ENCODE assay signal across 8 cellular contexts in the genomic region with DNA sequence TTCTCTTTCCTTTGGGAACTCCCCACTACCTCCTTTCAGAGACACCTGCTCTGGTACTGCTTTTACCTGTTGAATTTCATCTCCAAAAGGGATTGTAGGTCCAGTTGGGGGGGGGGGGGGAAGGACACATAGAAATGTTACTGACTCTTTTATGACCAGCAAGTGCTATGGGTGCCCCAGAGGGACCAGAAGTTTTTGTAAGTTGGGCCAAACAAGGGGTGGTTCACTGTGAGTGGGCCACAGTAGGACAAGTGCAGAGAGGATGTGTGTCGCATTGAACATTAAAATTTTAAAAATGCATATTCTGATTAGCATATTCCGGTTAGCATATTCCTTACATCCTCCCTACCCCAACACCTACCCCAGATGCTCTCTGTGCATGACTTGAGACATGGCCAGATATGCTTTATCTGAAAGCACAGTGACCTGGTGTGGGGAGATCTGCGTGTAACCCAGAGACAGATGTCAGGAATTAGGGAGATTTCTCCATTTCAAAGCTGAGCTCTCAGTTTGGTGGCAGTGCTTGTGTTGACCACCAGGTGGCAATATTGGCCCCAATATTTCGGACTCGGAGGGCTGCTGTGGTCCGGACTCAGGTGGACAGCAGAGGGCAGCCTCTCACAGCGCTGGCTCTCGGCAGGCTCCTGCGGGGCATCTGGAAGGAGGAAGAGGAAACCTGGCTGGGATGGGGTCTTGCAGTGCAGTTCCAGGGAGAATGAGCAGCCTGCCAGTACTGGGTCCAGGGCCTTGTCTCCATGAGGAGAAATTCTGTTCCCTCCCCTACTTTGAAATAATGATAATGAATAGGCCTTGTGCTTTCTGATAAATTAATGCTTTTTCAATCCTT. TPM values are rescaled to one million over a fixed set of nuclear protein-coding genes. Genes with fewer than 3 reads are reported as not detected.
DNase-seq lines count a peak whose midpoint lies in the region; ATAC-seq and TF ChIP-seq lines count a peak whose summit lies in the region.

No MANE protein-coding gene starts in this region.

- peaks cover 5 to 36% (median 14%) of the 10 kb centered on the region in 4 donors for H3K4me1 ChIP-seq in upper lobe of left lung

- peak; percentile 63 for DNase-seq in GM04504 (ENCODE audit: low read depth)
- peak; percentile 81 for DNase-seq in NCI-H146 (lab: John Stamatoyannopoulos, UW)
- DNase-seq in SW 1271 (lab: John Stamatoyannopoulos, UW), result peak; percentile 64 to 79
- peak; percentile 81 for DNase-seq in activated naive CD8-positive, alpha-beta T cell treated with anti-CD3 and anti-CD28 coated beads for 36 hours
- DNase-seq in head of caudate nucleus, result peak; percentile 86 to 96 (median 91)
- peak; percentile 86 for DNase-seq in pons (ENCODE audit: low spot score)
- peak; percentile 89 to 96 for DNase-seq in upper lobe of left lung

- no peak for TF ChIP-seq EP300 in upper lobe of left lung (IDR thresholded peaks at IDR 0.05)

- H3K27me3 ChIP-seq in upper lobe of left lung, result no peaks in the 10 kb centered on the region

- no peak for TF ChIP-seq POLR2A in upper lobe of left lung (IDR thresholded peaks at IDR 0.05)

- no peaks in the 10 kb centered on the region for H3K27me3 Mint-ChIP-seq in activated naive CD8-positive, alpha-beta T cell treated with anti-CD3 and anti-CD28 coated beads for 36 hours

- peak; percentile 95 to 100 (median 100) for TF ChIP-seq CTCF in upper lobe of left lung (IDR thresholded peaks at IDR 0.05)

- H3K27ac ChIP-seq in upper lobe of left lung, result peak overlapping the region in 3 of 4 donors; percentile 44 to 77 (median 50)

- peaks cover 40% of the 10 kb centered on the region for H3K4me1 Mint-ChIP-seq in activated naive CD8-positive, alpha-beta T cell treated with anti-CD3 and anti-CD28 coated beads for 36 hours

- H3K4me3 Mint-ChIP-seq in activated naive CD8-positive, alpha-beta T cell treated with anti-CD3 and anti-CD28 coated beads for 36 hours, result peak overlapping the region; percentile 37

- H3K9me3 ChIP-seq in upper lobe of left lung, result no peaks in the 10 kb centered on the region

- H3K9me3 Mint-ChIP-seq in activated naive CD8-positive, alpha-beta T cell treated with anti-CD3 and anti-CD28 coated beads for 36 hours, result no peaks in the 10 kb centered on the region

- peak; percentile 70 for ATAC-seq in HG02642 (IDR thresholded peaks at IDR 0.05; ENCODE audit: poor library complexity, unreplicated experiment)
- peak; percentile 93 to 96 for ATAC-seq in upper lobe of left lung (ENCODE audit: low FRiP score in 2 of 2)

- 16 to 53% methylated on average over 3 to 9 of the region's 9 CpGs for WGBS in upper lobe of left lung, 2 donors

- H3K36me3 ChIP-seq in upper lobe of left lung, result no peaks in the 10 kb centered on the region

- H3K27ac Mint-ChIP-seq in activated naive CD8-positive, alpha-beta T cell treated with anti-CD3 and anti-CD28 coated beads for 36 hours, result peak overlapping the region; percentile 75

- H3K36me3 Mint-ChIP-seq in activated naive CD8-positive, alpha-beta T cell treated with anti-CD3 and anti-CD28 coated beads for 36 hours, result no peaks in the 10 kb centered on the region

- no peak overlapping the region for H3K4me3 ChIP-seq in upper lobe of left lung

- intact Hi-C loops in head of caudate nucleus (cut with DNase I), result loop anchor here (2.0 kb wide), 1 partner anchor 66 kb away; no protein-coding TSS in a partner anchor

RNA-seq across cellular contexts. Expression of a gene that starts 1.6 kb away (rescaled TPM):
- under 1 TPM; 0.45 to 0.68 TPM for total RNA-seq in activated naive CD8-positive, alpha-beta T cell treated with anti-CD3 and anti-CD28 coated beads for 36 hours
- total RNA-seq in upper lobe of left lung, result under 1 TPM in 2 of 6 donors, not detected in 4; 0.31 to 0.77 TPM

RNA-seq across cellular contexts. Expression of a gene that starts 15.8 kb away (rescaled TPM):
- total RNA-seq in activated naive CD8-positive, alpha-beta T cell treated with anti-CD3 and anti-CD28 coated beads for 36 hours, result not detected
- not detected for total RNA-seq in upper lobe of left lung

RNA-seq across cellular contexts. Expression of a gene that starts 25.3 kb away (rescaled TPM):
- 10 to 100 TPM; 52.0 to 57.0 TPM for total RNA-seq in activated naive CD8-positive, alpha-beta T cell treated with anti-CD3 and anti-CD28 coated beads for 36 hours
- 10 to 100 TPM in 5 of 6 donors, 1 to 10 TPM in 1; 4.9 to 52.5 (median 35.7) TPM for total RNA-seq in upper lobe of left lung

RNA-seq across cellular contexts. Expression of a gene that starts 25.7 kb away (rescaled TPM):
- 100 to 1,000 TPM; 160 to 174 TPM for total RNA-seq in activated naive CD8-positive, alpha-beta T cell treated with anti-CD3 and anti-CD28 coated beads for 36 hours
- total RNA-seq in upper lobe of left lung, result 100 to 1,000 TPM in 5 of 6 donors, 10 to 100 TPM in 1; 91.1 to 350 (median 139) TPM
